1 cellular context compared by ENCODE assay signal in the genomic region with DNA sequence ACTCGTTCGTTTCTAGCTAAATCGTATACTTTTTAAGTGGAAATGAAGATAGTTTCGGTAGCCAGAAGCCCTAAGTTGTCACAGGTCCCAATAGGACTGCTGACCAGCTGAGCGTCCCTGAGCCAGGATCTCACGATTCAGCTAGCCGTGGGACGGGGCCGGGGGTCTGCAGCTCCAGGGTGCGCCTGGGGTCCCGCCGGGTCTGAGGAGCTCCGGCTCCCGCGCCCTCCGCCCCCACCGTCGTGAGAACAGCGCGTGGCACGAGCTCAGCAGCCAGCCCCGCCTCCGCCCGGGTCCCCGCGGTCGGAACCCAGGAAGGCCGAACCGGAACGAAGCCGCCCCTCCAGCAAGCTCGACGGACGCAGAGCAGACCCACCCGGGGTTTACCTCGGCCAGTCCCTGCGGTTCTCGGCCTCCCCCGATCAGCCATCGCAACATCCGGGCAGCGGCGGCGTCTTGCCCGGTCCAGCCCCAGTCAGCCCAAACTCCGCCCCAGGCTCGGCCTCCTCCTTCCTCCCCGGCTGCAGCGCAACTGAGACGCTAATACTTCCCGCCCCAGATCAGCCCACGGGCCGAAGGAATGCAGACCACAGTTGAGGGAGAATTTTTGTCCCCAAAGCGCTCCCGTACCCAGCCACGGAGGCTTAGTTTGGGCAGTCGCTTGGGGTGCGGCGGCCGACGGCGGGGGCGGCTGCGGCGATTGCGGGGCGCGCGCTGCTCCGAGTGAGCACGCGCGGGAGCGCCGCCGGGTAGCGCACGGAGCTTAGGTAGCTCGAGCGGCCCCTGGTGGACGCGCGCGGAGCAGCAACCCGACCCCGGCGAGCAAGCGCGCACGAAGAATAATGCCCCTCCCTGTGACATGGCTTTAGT.
A peak's percentile ranks its signal among the peaks of the same experiment; 100 is the strongest.
TF ChIP-seq lines count a peak whose summit lies in the region.

A gene with protein sequence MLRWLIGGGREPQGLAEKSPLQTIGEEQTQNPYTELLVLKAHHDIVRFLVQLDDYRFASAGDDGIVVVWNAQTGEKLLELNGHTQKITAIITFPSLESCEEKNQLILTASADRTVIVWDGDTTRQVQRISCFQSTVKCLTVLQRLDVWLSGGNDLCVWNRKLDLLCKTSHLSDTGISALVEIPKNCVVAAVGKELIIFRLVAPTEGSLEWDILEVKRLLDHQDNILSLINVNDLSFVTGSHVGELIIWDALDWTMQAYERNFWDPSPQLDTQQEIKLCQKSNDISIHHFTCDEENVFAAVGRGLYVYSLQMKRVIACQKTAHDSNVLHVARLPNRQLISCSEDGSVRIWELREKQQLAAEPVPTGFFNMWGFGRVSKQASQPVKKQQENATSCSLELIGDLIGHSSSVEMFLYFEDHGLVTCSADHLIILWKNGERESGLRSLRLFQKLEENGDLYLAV (minus strand): TSS at position 534 of the 870 bp plus-strand sequence. CDS start 96 bp downstream, at position 438.

TF ChIP-seq in HepG2, 621 proteins besides CTCF, POLR2A, EP300 and RAD21 (continued from another document and continues in another):
- TF ChIP-seq, protein P1, sequence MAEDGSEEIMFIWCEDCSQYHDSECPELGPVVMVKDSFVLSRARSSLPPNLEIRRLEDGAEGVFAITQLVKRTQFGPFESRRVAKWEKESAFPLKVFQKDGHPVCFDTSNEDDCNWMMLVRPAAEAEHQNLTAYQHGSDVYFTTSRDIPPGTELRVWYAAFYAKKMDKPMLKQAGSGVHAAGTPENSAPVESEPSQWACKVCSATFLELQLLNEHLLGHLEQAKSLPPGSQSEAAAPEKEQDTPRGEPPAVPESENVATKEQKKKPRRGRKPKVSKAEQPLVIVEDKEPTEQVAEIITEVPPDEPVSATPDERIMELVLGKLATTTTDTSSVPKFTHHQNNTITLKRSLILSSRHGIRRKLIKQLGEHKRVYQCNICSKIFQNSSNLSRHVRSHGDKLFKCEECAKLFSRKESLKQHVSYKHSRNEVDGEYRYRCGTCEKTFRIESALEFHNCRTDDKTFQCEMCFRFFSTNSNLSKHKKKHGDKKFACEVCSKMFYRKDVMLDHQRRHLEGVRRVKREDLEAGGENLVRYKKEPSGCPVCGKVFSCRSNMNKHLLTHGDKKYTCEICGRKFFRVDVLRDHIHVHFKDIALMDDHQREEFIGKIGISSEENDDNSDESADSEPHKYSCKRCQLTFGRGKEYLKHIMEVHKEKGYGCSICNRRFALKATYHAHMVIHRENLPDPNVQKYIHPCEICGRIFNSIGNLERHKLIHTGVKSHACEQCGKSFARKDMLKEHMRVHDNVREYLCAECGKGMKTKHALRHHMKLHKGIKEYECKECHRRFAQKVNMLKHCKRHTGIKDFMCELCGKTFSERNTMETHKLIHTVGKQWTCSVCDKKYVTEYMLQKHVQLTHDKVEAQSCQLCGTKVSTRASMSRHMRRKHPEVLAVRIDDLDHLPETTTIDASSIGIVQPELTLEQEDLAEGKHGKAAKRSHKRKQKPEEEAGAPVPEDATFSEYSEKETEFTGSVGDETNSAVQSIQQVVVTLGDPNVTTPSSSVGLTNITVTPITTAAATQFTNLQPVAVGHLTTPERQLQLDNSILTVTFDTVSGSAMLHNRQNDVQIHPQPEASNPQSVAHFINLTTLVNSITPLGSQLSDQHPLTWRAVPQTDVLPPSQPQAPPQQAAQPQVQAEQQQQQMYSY (CRISPR knock-in tag; IDR thresholded peaks at IDR 0.05), result no peak; the same call in 1 of the 2 replicates
- no peak for TF ChIP-seq KLF11 (CRISPR knock-in tag; IDR thresholded peaks at IDR 0.05)
- TF ChIP-seq, protein P2, sequence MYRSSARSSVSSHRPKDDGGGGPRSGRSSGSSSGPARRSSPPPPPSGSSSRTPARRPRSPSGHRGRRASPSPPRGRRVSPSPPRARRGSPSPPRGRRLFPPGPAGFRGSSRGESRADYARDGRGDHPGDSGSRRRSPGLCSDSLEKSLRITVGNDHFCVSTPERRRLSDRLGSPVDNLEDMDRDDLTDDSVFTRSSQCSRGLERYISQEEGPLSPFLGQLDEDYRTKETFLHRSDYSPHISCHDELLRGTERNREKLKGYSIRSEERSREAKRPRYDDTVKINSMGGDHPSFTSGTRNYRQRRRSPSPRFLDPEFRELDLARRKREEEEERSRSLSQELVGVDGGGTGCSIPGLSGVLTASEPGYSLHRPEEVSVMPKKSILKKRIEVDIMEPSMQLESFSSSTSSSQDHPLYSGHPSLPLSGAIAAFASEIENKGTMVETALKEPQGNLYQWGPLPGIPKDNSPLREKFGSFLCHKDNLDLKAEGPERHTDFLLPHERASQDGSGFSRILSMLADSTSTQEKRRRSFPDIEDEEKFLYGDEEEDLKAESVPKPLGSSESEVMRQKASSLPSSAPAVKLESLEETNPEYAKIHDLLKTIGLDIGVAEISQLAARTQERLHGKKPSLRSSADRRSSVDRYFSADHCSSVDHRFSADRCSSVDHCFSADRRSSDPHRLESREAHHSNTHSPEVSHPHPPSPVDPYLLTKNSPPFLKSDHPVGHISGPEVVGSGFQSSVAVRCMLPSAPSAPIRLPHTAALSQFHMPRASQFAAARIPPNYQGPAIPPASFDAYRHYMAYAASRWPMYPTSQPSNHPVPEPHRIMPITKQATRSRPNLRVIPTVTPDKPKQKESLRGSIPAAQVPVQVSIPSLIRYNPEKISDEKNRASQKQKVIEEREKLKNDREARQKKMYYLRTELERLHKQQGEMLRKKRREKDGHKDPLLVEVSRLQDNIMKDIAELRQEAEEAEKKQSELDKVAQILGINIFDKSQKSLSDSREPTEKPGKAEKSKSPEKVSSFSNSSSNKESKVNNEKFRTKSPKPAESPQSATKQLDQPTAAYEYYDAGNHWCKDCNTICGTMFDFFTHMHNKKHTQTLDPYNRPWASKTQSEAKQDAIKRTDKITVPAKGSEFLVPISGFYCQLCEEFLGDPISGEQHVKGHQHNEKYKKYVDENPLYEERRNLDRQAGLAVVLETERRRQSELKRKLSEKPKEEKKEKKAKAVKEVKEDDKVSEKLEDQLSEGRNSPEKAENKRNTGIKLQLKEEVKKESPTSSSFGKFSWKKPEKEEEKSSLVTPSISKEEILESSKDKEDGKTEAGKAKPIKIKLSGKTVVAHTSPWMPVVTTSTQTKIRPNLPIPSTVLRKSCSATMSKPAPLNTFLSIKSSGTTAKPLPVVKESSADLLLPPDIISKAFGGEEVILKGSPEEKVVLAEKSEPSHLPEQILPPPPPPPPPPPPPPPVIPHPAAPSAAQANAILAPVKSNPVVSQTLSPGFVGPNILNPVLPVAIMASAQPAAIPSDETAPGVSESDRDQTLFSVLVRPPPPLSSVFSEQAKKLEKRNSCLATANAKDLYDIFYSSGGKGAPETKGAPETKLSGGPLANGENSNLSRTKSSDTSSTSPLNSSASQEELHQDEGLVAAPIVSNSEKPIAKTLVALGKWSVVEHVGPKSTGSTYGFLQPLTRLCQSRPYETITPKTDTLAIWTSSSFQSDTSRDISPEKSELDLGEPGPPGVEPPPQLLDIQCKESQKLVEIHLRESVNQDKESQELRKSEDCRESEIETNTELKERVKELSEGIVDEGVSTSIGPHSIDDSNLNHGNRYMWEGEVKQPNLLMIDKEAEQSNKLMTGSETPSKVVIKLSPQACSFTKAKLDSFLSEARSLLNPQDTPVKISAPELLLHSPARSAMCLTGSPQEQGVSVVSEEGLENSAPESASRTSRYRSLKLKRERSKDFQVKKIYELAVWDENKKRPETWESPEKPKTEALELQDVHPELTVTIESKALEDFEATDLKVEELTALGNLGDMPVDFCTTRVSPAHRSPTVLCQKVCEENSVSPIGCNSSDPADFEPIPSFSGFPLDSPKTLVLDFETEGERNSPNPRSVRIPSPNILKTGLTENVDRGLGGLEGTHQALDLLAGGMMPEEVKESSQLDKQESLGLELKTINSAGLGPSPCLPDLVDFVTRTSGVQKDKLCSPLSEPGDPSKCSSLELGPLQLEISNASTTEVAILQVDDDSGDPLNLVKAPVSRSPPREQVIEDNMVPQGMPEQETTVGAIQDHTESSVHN (CRISPR knock-in tag; IDR thresholded peaks at IDR 0.05), result no peak
- TF ChIP-seq, protein P3, sequence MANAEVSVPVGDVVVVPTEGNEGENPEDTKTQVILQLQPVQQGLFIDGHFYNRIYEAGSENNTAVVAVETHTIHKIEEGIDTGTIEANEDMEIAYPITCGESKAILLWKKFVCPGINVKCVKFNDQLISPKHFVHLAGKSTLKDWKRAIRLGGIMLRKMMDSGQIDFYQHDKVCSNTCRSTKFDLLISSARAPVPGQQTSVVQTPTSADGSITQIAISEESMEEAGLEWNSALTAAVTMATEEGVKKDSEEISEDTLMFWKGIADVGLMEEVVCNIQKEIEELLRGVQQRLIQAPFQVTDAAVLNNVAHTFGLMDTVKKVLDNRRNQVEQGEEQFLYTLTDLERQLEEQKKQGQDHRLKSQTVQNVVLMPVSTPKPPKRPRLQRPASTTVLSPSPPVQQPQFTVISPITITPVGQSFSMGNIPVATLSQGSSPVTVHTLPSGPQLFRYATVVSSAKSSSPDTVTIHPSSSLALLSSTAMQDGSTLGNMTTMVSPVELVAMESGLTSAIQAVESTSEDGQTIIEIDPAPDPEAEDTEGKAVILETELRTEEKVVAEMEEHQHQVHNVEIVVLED (CRISPR knock-in tag; IDR thresholded peaks at IDR 0.05; ENCODE audit: borderline replicate concordance), result peak; percentile 66; the same call in 1 of the 2 replicates
- TF ChIP-seq ZNF749 (CRISPR knock-in tag; IDR thresholded peaks at IDR 0.05; ENCODE audit: borderline replicate concordance), result no peak
- 0 out of 2 replicates have a peak, but pooled peaks have one; percentile 65 for TF ChIP-seq ZNF788 (CRISPR knock-in tag; IDR thresholded peaks at IDR 0.05; ENCODE audit: borderline replicate concordance)
- TF ChIP-seq AGO2 (optimal IDR thresholded peaks at IDR 0.05; ENCODE audit: low read depth, low read length), result peak; percentile 86
- TF ChIP-seq ZNF598 (CRISPR knock-in tag; IDR thresholded peaks at IDR 0.05; ENCODE audit: borderline replicate concordance), result peak; percentile 92
- TF ChIP-seq, protein P4, sequence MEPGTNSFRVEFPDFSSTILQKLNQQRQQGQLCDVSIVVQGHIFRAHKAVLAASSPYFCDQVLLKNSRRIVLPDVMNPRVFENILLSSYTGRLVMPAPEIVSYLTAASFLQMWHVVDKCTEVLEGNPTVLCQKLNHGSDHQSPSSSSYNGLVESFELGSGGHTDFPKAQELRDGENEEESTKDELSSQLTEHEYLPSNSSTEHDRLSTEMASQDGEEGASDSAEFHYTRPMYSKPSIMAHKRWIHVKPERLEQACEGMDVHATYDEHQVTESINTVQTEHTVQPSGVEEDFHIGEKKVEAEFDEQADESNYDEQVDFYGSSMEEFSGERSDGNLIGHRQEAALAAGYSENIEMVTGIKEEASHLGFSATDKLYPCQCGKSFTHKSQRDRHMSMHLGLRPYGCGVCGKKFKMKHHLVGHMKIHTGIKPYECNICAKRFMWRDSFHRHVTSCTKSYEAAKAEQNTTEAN (CRISPR knock-in tag; conservative IDR thresholded peaks at IDR 0.05), result peak; percentile 72; the same call in 1 of the 2 replicates
- TF ChIP-seq CEBPG (CRISPR knock-in tag; IDR thresholded peaks at IDR 0.05), result 0 out of 2 replicates have a peak, but pooled peaks have one; percentile 4
- TF ChIP-seq ZNF24 (IDR thresholded peaks at IDR 0.05), result no peak
- no peak for TF ChIP-seq MAFF (IDR thresholded peaks at IDR 0.05; ENCODE audit: low read depth, low read length)
- 0 out of 2 replicates have a peak, but pooled peaks have one; percentile 28 for TF ChIP-seq HNRNPL (IDR thresholded peaks at IDR 0.05; ENCODE audit: low read depth, low read length)
- no peak for TF ChIP-seq TBP (CRISPR knock-in tag; IDR thresholded peaks at IDR 0.05)
- TF ChIP-seq, protein P5, sequence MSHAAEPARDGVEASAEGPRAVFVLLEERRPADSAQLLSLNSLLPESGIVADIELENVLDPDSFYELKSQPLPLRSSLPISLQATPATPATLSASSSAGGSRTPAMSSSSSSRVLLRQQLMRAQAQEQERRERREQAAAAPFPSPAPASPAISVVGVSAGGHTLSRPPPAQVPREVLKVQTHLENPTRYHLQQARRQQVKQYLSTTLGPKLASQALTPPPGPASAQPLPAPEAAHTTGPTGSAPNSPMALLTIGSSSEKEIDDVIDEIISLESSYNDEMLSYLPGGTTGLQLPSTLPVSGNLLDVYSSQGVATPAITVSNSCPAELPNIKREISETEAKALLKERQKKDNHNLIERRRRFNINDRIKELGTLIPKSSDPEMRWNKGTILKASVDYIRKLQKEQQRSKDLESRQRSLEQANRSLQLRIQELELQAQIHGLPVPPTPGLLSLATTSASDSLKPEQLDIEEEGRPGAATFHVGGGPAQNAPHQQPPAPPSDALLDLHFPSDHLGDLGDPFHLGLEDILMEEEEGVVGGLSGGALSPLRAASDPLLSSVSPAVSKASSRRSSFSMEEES (CRISPR knock-in tag; IDR thresholded peaks at IDR 0.05), result peak; percentile 56
- no peak for TF ChIP-seq FOXJ3 (CRISPR knock-in tag; IDR thresholded peaks at IDR 0.05; ENCODE audit: borderline replicate concordance)
- TF ChIP-seq ZNF7 (CRISPR knock-in tag; IDR thresholded peaks at IDR 0.05), result no peak
- no peak for TF ChIP-seq HDAC6 (IDR thresholded peaks at IDR 0.05; ENCODE audit: low read depth, low read length)
- TF ChIP-seq FOXK1 (CRISPR knock-in tag; IDR thresholded peaks at IDR 0.05; ENCODE audit: borderline replicate concordance, low read depth), result peak; percentile 52; the same call in 1 of the 2 replicates
- TF ChIP-seq, protein P6, sequence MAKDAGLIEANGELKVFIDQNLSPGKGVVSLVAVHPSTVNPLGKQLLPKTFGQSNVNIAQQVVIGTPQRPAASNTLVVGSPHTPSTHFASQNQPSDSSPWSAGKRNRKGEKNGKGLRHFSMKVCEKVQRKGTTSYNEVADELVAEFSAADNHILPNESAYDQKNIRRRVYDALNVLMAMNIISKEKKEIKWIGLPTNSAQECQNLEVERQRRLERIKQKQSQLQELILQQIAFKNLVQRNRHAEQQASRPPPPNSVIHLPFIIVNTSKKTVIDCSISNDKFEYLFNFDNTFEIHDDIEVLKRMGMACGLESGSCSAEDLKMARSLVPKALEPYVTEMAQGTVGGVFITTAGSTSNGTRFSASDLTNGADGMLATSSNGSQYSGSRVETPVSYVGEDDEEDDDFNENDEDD (CRISPR knock-in tag; IDR thresholded peaks at IDR 0.05; ENCODE audit: borderline replicate concordance), result peak; percentile 72
- peak; percentile 79 for TF ChIP-seq NAIF1 (CRISPR knock-in tag; IDR thresholded peaks at IDR 0.05; ENCODE audit: borderline replicate concordance)
- TF ChIP-seq ATM (IDR thresholded peaks at IDR 0.05; ENCODE audit: borderline replicate concordance), result no peak
- peak; percentile 68; the same call in 1 of the 2 replicates for TF ChIP-seq ERF (CRISPR knock-in tag; IDR thresholded peaks at IDR 0.05)
- peak; percentile 42; the same call in 1 of the 2 replicates for TF ChIP-seq NKX3-1 (CRISPR knock-in tag; IDR thresholded peaks at IDR 0.05)
- TF ChIP-seq GPN1 (CRISPR knock-in tag; IDR thresholded peaks at IDR 0.05; ENCODE audit: borderline replicate concordance), result no peak
- TF ChIP-seq, protein P7, sequence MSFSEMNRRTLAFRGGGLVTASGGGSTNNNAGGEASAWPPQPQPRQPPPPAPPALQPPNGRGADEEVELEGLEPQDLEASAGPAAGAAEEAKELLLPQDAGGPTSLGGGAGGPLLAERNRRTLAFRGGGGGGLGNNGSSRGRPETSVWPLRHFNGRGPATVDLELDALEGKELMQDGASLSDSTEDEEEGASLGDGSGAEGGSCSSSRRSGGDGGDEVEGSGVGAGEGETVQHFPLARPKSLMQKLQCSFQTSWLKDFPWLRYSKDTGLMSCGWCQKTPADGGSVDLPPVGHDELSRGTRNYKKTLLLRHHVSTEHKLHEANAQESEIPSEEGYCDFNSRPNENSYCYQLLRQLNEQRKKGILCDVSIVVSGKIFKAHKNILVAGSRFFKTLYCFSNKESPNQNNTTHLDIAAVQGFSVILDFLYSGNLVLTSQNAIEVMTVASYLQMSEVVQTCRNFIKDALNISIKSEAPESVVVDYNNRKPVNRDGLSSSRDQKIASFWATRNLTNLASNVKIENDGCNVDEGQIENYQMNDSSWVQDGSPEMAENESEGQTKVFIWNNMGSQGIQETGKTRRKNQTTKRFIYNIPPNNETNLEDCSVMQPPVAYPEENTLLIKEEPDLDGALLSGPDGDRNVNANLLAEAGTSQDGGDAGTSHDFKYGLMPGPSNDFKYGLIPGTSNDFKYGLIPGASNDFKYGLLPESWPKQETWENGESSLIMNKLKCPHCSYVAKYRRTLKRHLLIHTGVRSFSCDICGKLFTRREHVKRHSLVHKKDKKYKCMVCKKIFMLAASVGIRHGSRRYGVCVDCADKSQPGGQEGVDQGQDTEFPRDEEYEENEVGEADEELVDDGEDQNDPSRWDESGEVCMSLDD (CRISPR knock-in tag; IDR thresholded peaks at IDR 0.05; ENCODE audit: borderline replicate concordance), result peak; percentile 42
- TF ChIP-seq MTA3 (CRISPR knock-in tag; IDR thresholded peaks at IDR 0.05), result no peak
